Comparison of ENCODE assay signal across 13 cellular contexts in the genomic region with DNA sequence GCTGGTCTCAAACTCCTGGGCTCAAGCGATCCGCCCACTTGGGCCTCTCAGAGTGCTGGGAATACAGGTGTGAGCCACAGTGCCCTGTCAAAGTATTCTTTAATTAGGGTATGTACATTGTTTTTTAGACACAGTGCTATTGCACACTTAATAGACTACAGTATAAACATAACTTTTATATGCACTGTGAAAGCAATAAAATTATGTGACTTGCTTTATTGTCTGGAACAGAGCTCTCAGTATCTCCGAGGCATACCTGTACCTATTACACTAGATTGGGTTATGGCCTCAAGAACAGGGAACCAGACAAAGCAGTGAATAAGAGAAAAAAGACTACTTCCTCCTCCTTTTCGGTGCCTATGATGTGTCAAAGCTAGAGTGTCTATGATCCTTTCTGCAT. TPM values are rescaled to one million over a fixed set of nuclear protein-coding genes. Genes with fewer than 3 reads are reported as not detected.
DNase-seq lines count a peak whose midpoint lies in the region; ATAC-seq and TF ChIP-seq lines count a peak whose summit lies in the region.
"Had no signal": no experiment of that assay in that cellular context is flagged by ENCODE, and none has a peak within 500 bp of the region (broad histone marks: within the 10 kb centered on the region; RNA-seq: fewer than 3 reads in every experiment).

No MANE protein-coding gene starts in this region.

- H3K4me1 Mint-ChIP-seq in GM23338 = no peaks in the 10 kb centered on the region; the same call in 2 of the 3 replicates
- H3K4me1 Mint-ChIP-seq: CD8-positive, alpha-beta memory T cell had no signal

- H3K9me2 ChIP-seq in GM23338 (ENCODE audit: insufficient read depth) = 0 out of 2 replicates have a peak, but pooled peaks cover 4% of the 10 kb centered on the region

- 33 to 38% methylated on average over 1 to 4 of the region's 4 CpGs for WGBS in transverse colon (ENCODE audit: low coverage in 1 of 2), 2 donors

- no peaks in the 10 kb centered on the region for H3K27me3 Mint-ChIP-seq in GM23338 (ENCODE audit: insufficient read depth, low read depth, poor library complexity)

- DNase-seq in GM23338 (ENCODE audit: low spot score) (no peak), transverse colon (peak; percentile 21), amygdala (lab: John Stamatoyannopoulos, UW) (no peak)
- DNase-seq: Caco-2; CD8-positive, alpha-beta memory T cell; DND-41; GDM1 had no signal

- no peak overlapping the region for H3K4me3 Mint-ChIP-seq in GM23338
- H3K4me3 Mint-ChIP-seq: CD8-positive, alpha-beta memory T cell had no signal

- H3K4me2 ChIP-seq in GM23338 (no peak overlapping the region), OCI-LY3 (ENCODE audit: low read length) (peak overlapping the region; percentile 8; the same call in 1 of the 2 replicates)

- in situ Hi-C loops in transverse colon (cut with MboI; ENCODE audit: low pct_ligation_motif_present in 1 of 4, low pct_unique_long_range_greater_than_20kb in 1 of 4, low sequenced_read_pairs in 3 of 4) = loop anchor here in 2 of 4 donors (5.0 to 10.0 kb wide), 2 partner anchors 79 to 86 kb away; no protein-coding TSS in a partner anchor

- TF ChIP-seq CTCF in GM23338 (conservative IDR thresholded peaks at IDR 0.05; ENCODE audit: low read depth in 2 of 2) (no peak), OCI-LY3 (IDR thresholded peaks at IDR 0.05; ENCODE audit: low read depth, low read length) (no peak), VCaP (conservative IDR thresholded peaks at IDR 0.05) (no peak), transverse colon (IDR thresholded peaks at IDR 0.05) (no peak)

- H3K9me3 Mint-ChIP-seq in GM23338 = no peaks in the 10 kb centered on the region
- H3K9me3 Mint-ChIP-seq: CD8-positive, alpha-beta memory T cell had no signal

- no peak for TF ChIP-seq EP300 in transverse colon (IDR thresholded peaks at IDR 0.05; ENCODE audit: low read depth)

- no peaks in the 10 kb centered on the region for H4K20me1 ChIP-seq in GM23338 (replicated peaks; ENCODE audit: insufficient read depth)
- no peaks in the 10 kb centered on the region for H4K20me1 ChIP-seq in OCI-LY3 (ENCODE audit: insufficient read depth, low read length)

- H3K27ac Mint-ChIP-seq in GM23338 = no peak overlapping the region
- H3K27ac Mint-ChIP-seq: CD8-positive, alpha-beta memory T cell had no signal

- no peaks in the 10 kb centered on the region for H3K79me2 ChIP-seq in GM23338 (replicated peaks; ENCODE audit: insufficient read depth)
- H3K79me2 ChIP-seq in OCI-LY3 (ENCODE audit: low read length) = no peaks in the 10 kb centered on the region

- intact Hi-C loops in transverse colon (cut with DNase I; ENCODE audit: low total_unique reads) = loop anchor here (10.0 kb wide), 1 partner anchor 126 kb away; no protein-coding TSS in a partner anchor

- no peak overlapping the region for H3K9ac ChIP-seq in OCI-LY3 (ENCODE audit: low read length)

- no peaks in the 10 kb centered on the region for H3K9me3 ChIP-seq in OCI-LY3 (ENCODE audit: insufficient read depth, low read length)
- H3K9me3 ChIP-seq in transverse colon = no peaks in the 10 kb centered on the region
- H3K9me3 ChIP-seq: Caco-2 had no signal

- H3K27ac ChIP-seq in GM23338 (ENCODE audit: low read depth) = no peak overlapping the region
- no peak overlapping the region for H3K27ac ChIP-seq in OCI-LY3 (ENCODE audit: low read length)
- peak overlapping the region; percentile 33 for H3K27ac ChIP-seq in VCaP
- peak overlapping the region in 2 of 4 donors; percentile 24 to 31 for H3K27ac ChIP-seq in transverse colon

- no peaks in the 10 kb centered on the region for H3K36me3 Mint-ChIP-seq in GM23338 (ENCODE audit: low read depth)
- H3K36me3 Mint-ChIP-seq: CD8-positive, alpha-beta memory T cell had no signal

- H2AFZ ChIP-seq in GM23338 = 0 out of 2 replicates have a peak overlapping the region, but pooled peaks have one; percentile 18
- H2AFZ ChIP-seq in OCI-LY3 (ENCODE audit: low read depth, low read length) = no peak overlapping the region; the same call in 1 of the 2 replicates

- no peaks in the 10 kb centered on the region for H3K36me3 ChIP-seq in GM23338 (ENCODE audit: insufficient read depth)
- H3K36me3 ChIP-seq in OCI-LY3 (replicated peaks; ENCODE audit: low read depth, low read length) = no peaks in the 10 kb centered on the region
- no peaks in the 10 kb centered on the region for H3K36me3 ChIP-seq in transverse colon

- no peak overlapping the region for H3K4me3 ChIP-seq in GM23338
- H3K4me3 ChIP-seq in OCI-LY3 (ENCODE audit: low read length) = no peak overlapping the region
- no peak overlapping the region for H3K4me3 ChIP-seq in transverse colon

- H3K27me3 ChIP-seq in GM23338 (ENCODE audit: insufficient read depth) (no peaks in the 10 kb centered on the region), OCI-LY3 (ENCODE audit: low read depth, low read length) (no peaks in the 10 kb centered on the region), transverse colon (no peaks in the 10 kb centered on the region)

- no peak for ATAC-seq in GM23338
- ATAC-seq in HG03469 (IDR thresholded peaks at IDR 0.05; ENCODE audit: unreplicated experiment) = no peak
- ATAC-seq in GM19328 (IDR thresholded peaks at IDR 0.05; ENCODE audit: unreplicated experiment) = no peak
- ATAC-seq: HCT116 had no signal

- H3K4me1 ChIP-seq in GM23338 (ENCODE audit: insufficient read depth) (no peaks in the 10 kb centered on the region), OCI-LY3 (ENCODE audit: low read length) (peaks cover 12% of the 10 kb centered on the region), transverse colon (peaks cover 0 to 14% (median 7%) of the 10 kb centered on the region in 4 donors)
- H3K4me1 ChIP-seq: Caco-2 had no signal

- no peaks in the 10 kb centered on the region for H3F3A ChIP-seq in GM23338 (replicated peaks; ENCODE audit: low read depth)

- no peak for TF ChIP-seq POLR2A in transverse colon (IDR thresholded peaks at IDR 0.05)

TF ChIP-seq in GM23338, 12 proteins besides CTCF, POLR2A, EP300 and RAD21:
- TF ChIP-seq EZH2 (IDR thresholded peaks at IDR 0.05; ENCODE audit: low read depth, unreplicated experiment) (no peak), CREB1 (CRISPR knock-in tag; IDR thresholded peaks at IDR 0.05; ENCODE audit: low read depth) (no peak), EZH2phosphoT487 (IDR thresholded peaks at IDR 0.05; ENCODE audit: unreplicated experiment) (no peak)

RNA-seq across cellular contexts. Expression of a gene that starts 13.1 kb away (rescaled TPM):
- total RNA-seq in GM23338 (2014; rRNA removed; shearing (Covaris generic)) = 1.2 and 1.8 TPM in 2 replicates
- polyA plus RNA-seq in GM23338 (2016; fragmentation: Nextera tagmentation; extraction: Ambion mirVana) = 0.23 TPM in 1 of 2 replicates, not detected in the other
- total RNA-seq in transverse colon = under 1 TPM in 2 of 4 donors, not detected in 2; 0.27 to 0.79 TPM
- total RNA-seq: A673; CD8-positive, alpha-beta memory T cell had no signal
- polyA plus RNA-seq: CD8-positive, alpha-beta memory T cell had no signal
